ENCODE assay signal across 21 cellular contexts in the genomic region with DNA sequence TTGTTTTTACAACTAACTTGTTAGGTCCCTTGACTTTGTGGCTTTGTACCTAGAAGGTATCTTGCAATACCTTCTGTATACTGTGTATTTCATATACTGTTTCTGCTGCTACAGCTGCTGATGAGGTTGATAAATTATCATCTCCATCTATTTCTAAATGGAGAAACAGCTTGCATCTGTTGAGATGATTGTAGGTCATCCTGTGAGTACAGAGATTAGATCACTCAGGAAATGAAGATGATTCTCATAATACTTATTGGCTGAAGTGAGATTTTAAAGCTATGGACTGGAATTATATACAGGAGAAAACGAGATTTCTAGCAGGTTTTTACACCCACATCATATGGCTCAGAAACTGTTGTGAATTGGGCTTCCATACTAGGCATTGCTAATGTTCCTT.
A peak's percentile ranks its signal among the peaks of the same experiment; 100 is the strongest.
DNase-seq lines count a peak whose midpoint lies in the region; ATAC-seq and TF ChIP-seq lines count a peak whose summit lies in the region.
"Had no signal": no experiment of that assay in that cellular context is flagged by ENCODE, and none has a peak within 500 bp of the region (broad histone marks: within the 10 kb centered on the region; RNA-seq: fewer than 3 reads in every experiment).

No MANE protein-coding gene starts in this region.

- peak; percentile 49 for ATAC-seq in GM18511 (IDR thresholded peaks at IDR 0.05; ENCODE audit: unreplicated experiment)
- peak; percentile 44 for ATAC-seq in GM21390 (IDR thresholded peaks at IDR 0.05; ENCODE audit: unreplicated experiment)
- peak; percentile 49 for ATAC-seq in HG02973 (IDR thresholded peaks at IDR 0.05; ENCODE audit: unreplicated experiment)
- ATAC-seq in naive thymus-derived CD4-positive, alpha-beta T cell = no peak
- ATAC-seq in stimulated activated naive CD8-positive, alpha-beta T cell treated with anti-CD3 and anti-CD28 coated beads, Interleukin-15, Interleukin-2, amounts not matched to agents 100 U/mL and 50 U/mL, for 24 hours = no peak
- ATAC-seq in GM18868 (IDR thresholded peaks at IDR 0.05; ENCODE audit: unreplicated experiment) = no peak
- ATAC-seq: Right ventricle myocardium inferior had no signal

- no peak overlapping the region for H3K27ac Mint-ChIP-seq in naive thymus-derived CD4-positive, alpha-beta T cell
- H3K27ac Mint-ChIP-seq: activated CD4-positive, alpha-beta T cell treated with anti-CD3 and anti-CD28 coated beads, Interleukin-2, amount 10 ng/mL, durations not matched to agents 24 days and 14 days; activated naive CD8-positive, alpha-beta T cell treated with anti-CD3 and anti-CD28 coated beads for 36 hours; B cell had no signal

- no peak overlapping the region for H3K27ac ChIP-seq in OCI-LY3 (ENCODE audit: low read length)
- no peak overlapping the region for H3K27ac ChIP-seq in naive thymus-derived CD4-positive, alpha-beta T cell (ENCODE audit: low read depth, low read length)
- H3K27ac ChIP-seq: left ventricle myocardium inferior, parathyroid adenoma, stomach, uterus had no signal

- no peak overlapping the region for H2AFZ ChIP-seq in OCI-LY3 (ENCODE audit: low read depth, low read length)
- H2AFZ ChIP-seq: parathyroid adenoma had no signal

- CTCF ChIA-PET in naive thymus-derived CD4-positive, alpha-beta T cell (lab: Charles Lee) = no interaction called here

- no peaks in the 10 kb centered on the region for H3K36me3 ChIP-seq in OCI-LY3 (replicated peaks; ENCODE audit: low read depth, low read length)
- H3K36me3 ChIP-seq in naive thymus-derived CD4-positive, alpha-beta T cell (ENCODE audit: control insufficient read depth in 2 of 3, insufficient read depth in 3 of 3, low read length in 3 of 3) = no peaks in the 10 kb centered on the region
- H3K36me3 ChIP-seq: left ventricle myocardium inferior, stomach, uterus had no signal

- H3K9ac ChIP-seq in OCI-LY3 (ENCODE audit: low read length) = no peak overlapping the region
- H3K9ac ChIP-seq: parathyroid adenoma had no signal

- POLR2A ChIA-PET in naive thymus-derived CD4-positive, alpha-beta T cell (lab: Charles Lee) = no interaction called here

- peaks cover 0 to 7% (median 2%) of the 10 kb centered on the region in 11 donors for H3K9me3 Mint-ChIP-seq in naive thymus-derived CD4-positive, alpha-beta T cell
- H3K9me3 Mint-ChIP-seq: activated CD4-positive, alpha-beta T cell treated with anti-CD3 and anti-CD28 coated beads, Interleukin-2, amount 10 ng/mL, durations not matched to agents 24 days and 14 days; activated naive CD8-positive, alpha-beta T cell treated with anti-CD3 and anti-CD28 coated beads for 36 hours had no signal

- no peaks in the 10 kb centered on the region for H3K27me3 Mint-ChIP-seq in naive thymus-derived CD4-positive, alpha-beta T cell
- H3K27me3 Mint-ChIP-seq: activated CD4-positive, alpha-beta T cell treated with anti-CD3 and anti-CD28 coated beads, Interleukin-2, amount 10 ng/mL, durations not matched to agents 24 days and 14 days; activated naive CD8-positive, alpha-beta T cell treated with anti-CD3 and anti-CD28 coated beads for 36 hours; B cell had no signal

- intact Hi-C loops in naive thymus-derived CD4-positive, alpha-beta T cell (cut with micrococcal nuclease) = no loop called here

- H3K4me2 ChIP-seq in OCI-LY3 (ENCODE audit: low read length) = peak overlapping the region; percentile 24
- H3K4me2 ChIP-seq: smooth muscle cell had no signal

- no peak for TF ChIP-seq CTCF in OCI-LY3 (IDR thresholded peaks at IDR 0.05; ENCODE audit: low read depth, low read length)

- no peaks in the 10 kb centered on the region for H3K4me1 Mint-ChIP-seq in naive thymus-derived CD4-positive, alpha-beta T cell
- H3K4me1 Mint-ChIP-seq: activated CD4-positive, alpha-beta T cell treated with anti-CD3 and anti-CD28 coated beads, Interleukin-2, amount 10 ng/mL, durations not matched to agents 24 days and 14 days; activated naive CD8-positive, alpha-beta T cell treated with anti-CD3 and anti-CD28 coated beads for 36 hours; B cell had no signal

- no peak overlapping the region for H3K4me3 ChIP-seq in OCI-LY3 (ENCODE audit: low read length)
- no peak overlapping the region for H3K4me3 ChIP-seq in naive thymus-derived CD4-positive, alpha-beta T cell (ENCODE audit: low read length)
- H3K4me3 ChIP-seq: left ventricle myocardium inferior, smooth muscle cell, stomach, uterus had no signal

- no peaks in the 10 kb centered on the region for H3K79me2 ChIP-seq in OCI-LY3 (ENCODE audit: low read length)
- H3K79me2 ChIP-seq: parathyroid adenoma had no signal

- H3K4me1 ChIP-seq in OCI-LY3 (ENCODE audit: low read length) = peaks cover 12% of the 10 kb centered on the region
- no peaks in the 10 kb centered on the region for H3K4me1 ChIP-seq in naive thymus-derived CD4-positive, alpha-beta T cell (ENCODE audit: control insufficient read depth in 2 of 2, insufficient read depth in 2 of 2, low read length in 2 of 2)
- H3K4me1 ChIP-seq: left ventricle myocardium inferior, parathyroid adenoma, stomach, uterus had no signal

- H3K4me3 Mint-ChIP-seq in naive thymus-derived CD4-positive, alpha-beta T cell = no peak overlapping the region
- H3K4me3 Mint-ChIP-seq: activated CD4-positive, alpha-beta T cell treated with anti-CD3 and anti-CD28 coated beads, Interleukin-2, amount 10 ng/mL, durations not matched to agents 24 days and 14 days; activated naive CD8-positive, alpha-beta T cell treated with anti-CD3 and anti-CD28 coated beads for 36 hours; B cell had no signal

- H3K9me3 ChIP-seq in OCI-LY3 (ENCODE audit: insufficient read depth, low read length) = no peaks in the 10 kb centered on the region
- H3K9me3 ChIP-seq in naive thymus-derived CD4-positive, alpha-beta T cell (ENCODE audit: control insufficient read depth in 2 of 3, low read length in 3 of 3) = no peaks in the 10 kb centered on the region
- H3K9me3 ChIP-seq: left ventricle myocardium inferior, stomach, uterus had no signal

- H3K27me3 ChIP-seq in OCI-LY3 (ENCODE audit: low read depth, low read length) = no peaks in the 10 kb centered on the region
- H3K27me3 ChIP-seq in naive thymus-derived CD4-positive, alpha-beta T cell (ENCODE audit: control insufficient read depth in 2 of 2, insufficient read depth in 2 of 2, low read length in 2 of 2) = no peaks in the 10 kb centered on the region
- H3K27me3 ChIP-seq: stomach, uterus had no signal

- no peaks in the 10 kb centered on the region for H4K20me1 ChIP-seq in OCI-LY3 (ENCODE audit: insufficient read depth, low read length)

- no peak for DNase-seq in naive thymus-derived CD4-positive, alpha-beta T cell
- no peak for DNase-seq in stimulated activated naive CD8-positive, alpha-beta T cell treated with anti-CD3 and anti-CD28 coated beads, Interleukin-15, Interleukin-2, amounts not matched to agents 100 U/mL and 50 U/mL, for 24 hours
- DNase-seq in NCI-H774 (lab: John Stamatoyannopoulos, UW) = no peak
- DNase-seq: activated CD4-positive, alpha-beta T cell treated with anti-CD3 and anti-CD28 coated beads, Interleukin-2, amount 10 ng/mL, durations not matched to agents 24 days and 14 days; activated naive CD8-positive, alpha-beta T cell treated with anti-CD3 and anti-CD28 coated beads for 36 hours; DMS 273 treated with DMSO at 0.1 percent for 48 hours; KBM-7; left ventricle myocardium inferior; NCI-H1092; NCI-H2171; stomach; uterus had no signal

- no peaks in the 10 kb centered on the region for H3K36me3 Mint-ChIP-seq in naive thymus-derived CD4-positive, alpha-beta T cell
- H3K36me3 Mint-ChIP-seq: activated naive CD8-positive, alpha-beta T cell treated with anti-CD3 and anti-CD28 coated beads for 36 hours had no signal

Comparison
In these comparisons a context has a peak if more than half of its experiments do, and no peak if none do; other contexts are left out.
1. ATAC-seq: peak in GM18511 (single experiment), GM21390 (single experiment) and HG02973 (single experiment); none in naive thymus-derived CD4-positive, alpha-beta T cell (single experiment), stimulated activated naive CD8-positive, alpha-beta T cell treated with anti-CD3 and anti-CD28 coated beads, Interleukin-15, Interleukin-2, amounts not matched to agents 100 U/mL and 50 U/mL, for 24 hours (single experiment) and GM18868 (single experiment).